8 cellular contexts compared by ENCODE assay signal in the genomic region with DNA sequence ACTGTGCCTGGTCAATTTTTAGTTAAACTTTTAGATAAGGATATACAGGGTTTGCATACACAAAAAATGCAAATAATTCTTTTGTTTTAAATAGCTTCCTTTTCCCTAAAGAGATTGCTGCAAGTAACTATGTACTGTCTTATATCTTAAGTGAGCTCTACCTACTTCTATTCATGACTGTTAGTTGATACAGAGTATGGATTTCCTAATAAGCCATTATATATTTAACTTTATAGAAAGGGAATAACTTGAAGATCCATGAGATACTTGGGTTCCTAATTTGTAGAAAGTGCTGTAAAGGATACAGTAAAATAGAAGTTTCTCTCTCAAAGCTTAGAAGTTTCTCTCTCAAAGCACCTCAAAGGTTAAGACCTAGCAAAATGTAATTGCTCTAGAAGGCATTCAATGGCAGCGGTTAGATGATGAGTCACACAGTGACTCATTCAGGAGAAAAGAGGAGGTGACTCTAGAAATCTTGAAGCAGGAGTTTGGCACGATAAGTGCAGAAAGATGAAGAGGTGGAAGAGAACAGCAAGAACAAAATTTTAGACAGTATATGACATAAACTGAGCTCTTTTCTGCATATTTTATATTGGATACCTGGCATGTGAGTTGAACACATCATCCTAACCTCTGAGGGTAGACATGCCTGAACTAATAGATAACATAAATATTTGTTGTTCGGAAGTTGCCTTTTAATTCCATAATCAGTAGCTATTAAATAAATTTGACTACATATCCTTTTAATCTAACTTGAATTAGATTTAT. TPM values are rescaled to one million over a fixed set of nuclear protein-coding genes. Genes with fewer than 3 reads are reported as not detected.
DNase-seq lines count a peak whose midpoint lies in the region; ATAC-seq lines count a peak whose summit lies in the region.

No MANE protein-coding gene starts in this region.

- peak; percentile 48 for DNase-seq in stimulated activated CD4-positive, alpha-beta T cell treated with anti-CD3 and anti-CD28 coated beads, Interleukin-15, amount 100 ng/mL, for 24 hours
- no peak for DNase-seq in stimulated activated CD4-positive, alpha-beta T cell treated with anti-CD3 and anti-CD28 coated beads, Interleukin-4, amount 100 ng/mL, for 1 hour
- DNase-seq in SW 1271 (lab: John Stamatoyannopoulos, UW) (peak; percentile 86 to 97), COR-L47 (lab: John Stamatoyannopoulos, UW) (no peak), NCI-H748 (lab: John Stamatoyannopoulos, UW; ENCODE audit: unreplicated experiment) (no peak)
- no peak for DNase-seq in stimulated activated naive CD8-positive, alpha-beta T cell treated with anti-CD3 and anti-CD28 coated beads, Interleukin-15, Interleukin-2, amounts not matched to agents 100 U/mL and 50 U/mL, for 24 hours

- ATAC-seq in HG03159 (IDR thresholded peaks at IDR 0.05; ENCODE audit: unreplicated experiment) (peak; percentile 43), esophagus mucosa (peak; percentile 87)
- ATAC-seq in stimulated activated naive CD8-positive, alpha-beta T cell treated with anti-CD3 and anti-CD28 coated beads, Interleukin-15, Interleukin-2, amounts not matched to agents 100 U/mL and 50 U/mL, for 24 hours: peak; percentile 95

RNA-seq across cellular contexts. Expression of gene DNAJC21, which starts 5.5 kb away (rescaled TPM):
- 31.9 TPM for total RNA-seq in esophagus mucosa

RNA-seq across cellular contexts. Expression of gene BRIX1, which starts 8.4 kb away (rescaled TPM):
- 22.0 TPM for total RNA-seq in esophagus mucosa

RNA-seq across cellular contexts. Expression of gene RAD1, which starts 8.6 kb away (rescaled TPM):
- 11.2 TPM for total RNA-seq in esophagus mucosa

Comparison
In these comparisons a context has a peak if more than half of its experiments do, and no peak if none do; other contexts are left out.
1. DNase-seq: peak in stimulated activated CD4-positive, alpha-beta T cell treated with anti-CD3 and anti-CD28 coated beads, Interleukin-15, amount 100 ng/mL, for 24 hours (single experiment) and SW 1271 (2 of 2); none in stimulated activated CD4-positive, alpha-beta T cell treated with anti-CD3 and anti-CD28 coated beads, Interleukin-4, amount 100 ng/mL, for 1 hour (single experiment), stimulated activated naive CD8-positive, alpha-beta T cell treated with anti-CD3 and anti-CD28 coated beads, Interleukin-15, Interleukin-2, amounts not matched to agents 100 U/mL and 50 U/mL, for 24 hours (single experiment), COR-L47 (single experiment) and NCI-H748 (single experiment).
2. ATAC-seq: peak in every context shown above with its lines; median percentile 95 in stimulated activated naive CD8-positive, alpha-beta T cell treated with anti-CD3 and anti-CD28 coated beads, Interleukin-15, Interleukin-2, amounts not matched to agents 100 U/mL and 50 U/mL, for 24 hours; 87 in esophagus mucosa; 43 in HG03159.